2 cellular contexts compared by ENCODE assay signal in genomic region chr19:7386769-7387168, GRCh38.
TF ChIP-seq lines count a peak whose summit lies in the region.

No MANE protein-coding gene starts in this region.

TF ChIP-seq in HCT116, 20 proteins besides CTCF, POLR2A, EP300 and RAD21:
- no peak for TF ChIP-seq YY1 (IDR thresholded peaks at IDR 0.05; ENCODE audit: extremely low read depth, insufficient replicate concordance, low read depth, low read length)

TF ChIP-seq in K562, 482 proteins besides CTCF, POLR2A, EP300 and RAD21:
- no peak for TF ChIP-seq KDM5B (IDR thresholded peaks at IDR 0.05; ENCODE audit: insufficient replicate concordance, low read depth, low read length)
- TF ChIP-seq PHF8 (IDR thresholded peaks at IDR 0.05; ENCODE audit: borderline replicate concordance, low read length), result no peak
- no peak for TF ChIP-seq ZNF280B (CRISPR knock-in tag; IDR thresholded peaks at IDR 0.05)
- TF ChIP-seq POU5F1 (IDR thresholded peaks at IDR 0.05; ENCODE audit: borderline replicate concordance, low read depth, low read length, partially characterized antibody), result no peak
- TF ChIP-seq TAF7 (tag; IDR thresholded peaks at IDR 0.05), result no peak
- TF ChIP-seq ZNF398 (CRISPR knock-in tag; IDR thresholded peaks at IDR 0.05), result no peak
- no peak for TF ChIP-seq ZBTB7A (IDR thresholded peaks at IDR 0.05; ENCODE audit: borderline replicate concordance, control insufficient read depth, low read depth, low read length)
- TF ChIP-seq ZBTB11 (CRISPR knock-in tag; IDR thresholded peaks at IDR 0.05), result no peak
- no peak for TF ChIP-seq WHSC1 (IDR thresholded peaks at IDR 0.05; ENCODE audit: low read length)
- no peak for TF ChIP-seq ZMIZ1 (IDR thresholded peaks at IDR 0.05; ENCODE audit: low read depth in 2 of 2, low read length in 2 of 2)
- TF ChIP-seq NFE2L1 (tag; IDR thresholded peaks at IDR 0.05; ENCODE audit: borderline replicate concordance, low read depth), result no peak
- no peak for TF ChIP-seq TCF15 (CRISPR knock-in tag; IDR thresholded peaks at IDR 0.05)
- no peak for TF ChIP-seq PHF20 (IDR thresholded peaks at IDR 0.05; ENCODE audit: partially characterized antibody)
- TF ChIP-seq ZKSCAN1 (IDR thresholded peaks at IDR 0.05; ENCODE audit: low read depth, low read length), result no peak
- TF ChIP-seq NCOA6 (IDR thresholded peaks at IDR 0.05), result no peak
- TF ChIP-seq ARHGAP35 (IDR thresholded peaks at IDR 0.05; ENCODE audit: partially characterized antibody), result no peak
